ENCODE assay signal across 8 cellular contexts in genomic region chr20:5056801-5057599, GRCh38.
DNase-seq lines count a peak whose midpoint lies in the region; ATAC-seq and TF ChIP-seq lines count a peak whose summit lies in the region.

No MANE protein-coding gene starts in this region.

- peak overlapping the region; percentile 57 for H3K4me3 Mint-ChIP-seq in activated naive CD4-positive, alpha-beta T cell treated with anti-CD3 and anti-CD28 coated beads, Interleukin-2, amount 50 U/mL, for 24 hours

- peak; percentile 42 for TF ChIP-seq CTCF in C4-2B (conservative IDR thresholded peaks at IDR 0.05)

- peak overlapping the region; percentile 90 for H3K27ac Mint-ChIP-seq in activated naive CD4-positive, alpha-beta T cell treated with anti-CD3 and anti-CD28 coated beads, Interleukin-2, amount 50 U/mL, for 24 hours

- peak; percentile 52 for ATAC-seq in HG02884 (IDR thresholded peaks at IDR 0.05; ENCODE audit: unreplicated experiment)
- ATAC-seq in HG03045 (IDR thresholded peaks at IDR 0.05; ENCODE audit: unreplicated experiment), result no peak

- no peaks in the 10 kb centered on the region for H3K36me3 Mint-ChIP-seq in activated naive CD4-positive, alpha-beta T cell treated with anti-CD3 and anti-CD28 coated beads, Interleukin-2, amount 50 U/mL, for 24 hours

- no peaks in the 10 kb centered on the region for H3K27me3 Mint-ChIP-seq in activated naive CD4-positive, alpha-beta T cell treated with anti-CD3 and anti-CD28 coated beads, Interleukin-2, amount 50 U/mL, for 24 hours

- H3K27ac ChIP-seq in C4-2B, result no peak overlapping the region

- H3K9me3 Mint-ChIP-seq in activated naive CD4-positive, alpha-beta T cell treated with anti-CD3 and anti-CD28 coated beads, Interleukin-2, amount 50 U/mL, for 24 hours, result no peaks in the 10 kb centered on the region

- peak; percentile 39 for DNase-seq in T follicular helper cell (ENCODE audit: low read depth)
- peak; percentile 26 for DNase-seq in inferior parietal cortex (ENCODE audit: extremely low spot score)
- peak; percentile 60 for DNase-seq in stimulated activated CD8-positive, alpha-beta memory T cell treated with anti-CD3 and anti-CD28 coated beads, Interleukin-12 subunit alpha, Interleukin-12 subunit beta, amount 100 ng/mL, for 1 hour (ENCODE audit: low read depth)
- DNase-seq in OCI-M2 (lab: John Stamatoyannopoulos, UW; ENCODE audit: unreplicated experiment), result no peak

- peaks cover 23% of the 10 kb centered on the region for H3K4me1 Mint-ChIP-seq in activated naive CD4-positive, alpha-beta T cell treated with anti-CD3 and anti-CD28 coated beads, Interleukin-2, amount 50 U/mL, for 24 hours
